ENCODE assay signal across 24 cellular contexts in genomic region chrX:125420809-125421208, GRCh38.
"Had no signal": no experiment of that assay in that cellular context is flagged by ENCODE, and none has a peak within 500 bp of the region (broad histone marks: within the 10 kb centered on the region; RNA-seq: fewer than 3 reads in every experiment).

No MANE protein-coding gene starts in this region.

- H3K27me3 ChIP-seq: esophagus squamous epithelium, gastrocnemius medialis, heart right ventricle, left lung had no signal

- H3K4me3 ChIP-seq: coronary artery, dorsolateral prefrontal cortex, esophagus squamous epithelium, gastrocnemius medialis, heart right ventricle, left lung, lower lobe of right lung, mucosa of descending colon had no signal

- ATAC-seq: esophagus mucosa, gastrocnemius medialis, heart right ventricle, left cardiac atrium, left lung, left ventricle myocardium superior, lower lobe of right lung, mucosa of descending colon had no signal

- H3K36me3 ChIP-seq: esophagus squamous epithelium, gastrocnemius medialis, heart right ventricle, left lung, lower lobe of right lung had no signal

- DNase-seq: dermis blood vessel endothelial cell; dorsolateral prefrontal cortex; effector CD4-positive, alpha-beta T cell; effector memory CD4-positive, alpha-beta T cell; esophagus squamous epithelium; foreskin fibroblast; foreskin melanocyte; gastrocnemius medialis; glutamatergic neuron; head of caudate nucleus; heart right ventricle; hippocampal formation; left cardiac atrium; left lung; left ventricle myocardium superior; lower lobe of right lung; mesenchymal stem cell; mucosa of descending colon; naive B cell had no signal

- H3K9me3 ChIP-seq: esophagus squamous epithelium, gastrocnemius medialis, heart right ventricle, left lung, lower lobe of right lung, mucosa of descending colon had no signal

- H3K27ac ChIP-seq: coronary artery, dorsolateral prefrontal cortex, esophagus squamous epithelium, gastrocnemius medialis, heart right ventricle, left lung, lower lobe of right lung had no signal

- FAIRE-seq: endothelial cell of umbilical vein, islet of Langerhans, keratinocyte had no signal

- H3K4me1 ChIP-seq: esophagus squamous epithelium, gastrocnemius medialis, heart right ventricle, left lung, lower lobe of right lung had no signal
